16 cellular contexts compared by ENCODE assay signal in the genomic region with DNA sequence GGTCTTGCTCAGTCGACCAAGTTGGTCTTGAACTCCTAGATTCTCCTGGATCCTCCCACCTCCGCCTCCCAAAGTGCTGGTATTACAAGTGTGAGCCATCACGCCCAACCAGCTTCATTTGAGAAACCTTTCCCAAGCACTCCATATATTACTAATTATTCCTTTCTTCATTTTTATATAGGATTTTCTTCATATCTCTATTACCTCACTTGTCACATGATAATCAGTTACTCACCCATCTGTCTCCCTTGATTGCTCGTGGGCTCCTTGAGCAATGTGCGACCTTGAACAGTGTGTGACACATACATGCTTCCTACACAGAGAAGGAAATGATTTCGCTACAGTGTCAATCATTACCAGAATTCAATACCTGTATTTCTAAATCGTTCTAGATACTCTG.
DNase-seq lines count a peak whose midpoint lies in the region.
"Had no signal": no experiment of that assay in that cellular context is flagged by ENCODE, and none has a peak within 500 bp of the region (broad histone marks: within the 10 kb centered on the region; RNA-seq: fewer than 3 reads in every experiment).

No MANE protein-coding gene starts in this region.

- DNase-seq in HK-2 (ENCODE audit: unreplicated experiment) = peak; percentile 11
- DNase-seq in amniotic epithelial cell (ENCODE audit: low read depth) = peak; percentile 48
- DNase-seq in glomerular visceral epithelial cell (ENCODE audit: extremely low spot score) = peak; percentile 31
- DNase-seq in putamen (ENCODE audit: low spot score) = peak; percentile 76
- no peak for DNase-seq in stimulated activated CD4-positive, alpha-beta T cell treated with anti-CD3 and anti-CD28 coated beads, Interleukin-1b, Interleukin-23, amount 100 ng/mL, for 48 hours
- no peak for DNase-seq in LoVo (ENCODE audit: low spot score)
- no peak for DNase-seq in stimulated activated CD4-positive, alpha-beta T cell treated with anti-CD3 and anti-CD28 coated beads, Interleukin-15, amount 100 ng/mL, for 24 hours
- DNase-seq: CD8-positive, alpha-beta memory T cell; HCEC 1CT; Kasumi-1; MV-4-11; NCI-H1694 treated with DMSO at 0.1 percent for 48 hours; NCI-H2227 treated with DMSO at 0.1 percent for 48 hours; NCI-H524; NCI-H82; PC-3 had no signal

Comparison
In these comparisons a context has a peak if more than half of its experiments do, and no peak if none do; other contexts are left out.
1. DNase-seq: peak in HK-2 (single experiment), amniotic epithelial cell (single experiment), glomerular visceral epithelial cell (single experiment) and putamen (single experiment); none in stimulated activated CD4-positive, alpha-beta T cell treated with anti-CD3 and anti-CD28 coated beads, Interleukin-1b, Interleukin-23, amount 100 ng/mL, for 48 hours (single experiment), LoVo (single experiment) and stimulated activated CD4-positive, alpha-beta T cell treated with anti-CD3 and anti-CD28 coated beads, Interleukin-15, amount 100 ng/mL, for 24 hours (single experiment).